ENCODE assay signal across 21 cellular contexts in genomic region chr3:10973196-10973595, GRCh38. TPM values are rescaled to one million over a fixed set of nuclear protein-coding genes. Genes with fewer than 3 reads are reported as not detected.
DNase-seq lines count a peak whose midpoint lies in the region; TF ChIP-seq lines count a peak whose summit lies in the region.
"Had no signal": no experiment of that assay in that cellular context is flagged by ENCODE, and none has a peak within 500 bp of the region (broad histone marks: within the 10 kb centered on the region; RNA-seq: fewer than 3 reads in every experiment).

No MANE protein-coding gene starts in this region.

- TF ChIP-seq RAD21 in neural cell (conservative IDR thresholded peaks at IDR 0.05), result peak; percentile 25

- H3F3A ChIP-seq in neural cell (ENCODE audit: insufficient read depth, low read length, poor library complexity, severe bottlenecking), result no peaks in the 10 kb centered on the region

- DNase-seq in G401 (ENCODE audit: low spot score), result peak; percentile 89
- DNase-seq in NCI-H2171 (lab: John Stamatoyannopoulos, UW), result peak; percentile 60
- DNase-seq in cerebellum (ENCODE audit: low spot score), result peak; percentile 80
- DNase-seq in ureter (ENCODE audit: low spot score), result no peak
- no peak for DNase-seq in germinal center (ENCODE audit: low spot score)
- no peak for DNase-seq in SK-N-DZ (ENCODE audit: low spot score)
- DNase-seq: BE2C, DMS79 treated with DMSO at 0.1 percent for 48 hours, Karpas-422, MG63, NCI-H1092, NCI-H1436, NCI-H2029 treated with DMSO at 0.1 percent for 48 hours, NCI-H446, PC-9, SHP77 treated with DMSO at 0.1 percent for 48 hours, SK-N-SH had no signal

- H4K20me1 ChIP-seq in neural cell (ENCODE audit: insufficient read depth), result no peaks in the 10 kb centered on the region

- no peak overlapping the region for H3K4me3 ChIP-seq in neural cell (ENCODE audit: low read length)
- H3K4me3 ChIP-seq: GM12878, MG63, PC-9 had no signal

- no peaks in the 10 kb centered on the region for H3K79me2 ChIP-seq in neural cell (replicated peaks; ENCODE audit: insufficient read depth, low read length)

- in situ Hi-C loops in G401 (cut with HindIII; ENCODE audit: low sequenced_read_pairs), result no loop called here

- no peak for TF ChIP-seq CTCF in neural cell (IDR thresholded peaks at IDR 0.05; ENCODE audit: poor library complexity, severe bottlenecking)

- no peak overlapping the region for H3K27ac ChIP-seq in neural cell (ENCODE audit: low read length)
- H3K27ac ChIP-seq: PC-9, RWPE1 had no signal

- H3K36me3 ChIP-seq in neural cell (ENCODE audit: insufficient read depth, low read length), result no peaks in the 10 kb centered on the region
- H3K36me3 ChIP-seq: BE2C, MG63 had no signal

- H2AFZ ChIP-seq in neural cell (ENCODE audit: low read depth, low read length), result no peak overlapping the region
- H2AFZ ChIP-seq: PC-9 had no signal

- TF ChIP-seq EP300 in neural cell (conservative IDR thresholded peaks at IDR 0.05; ENCODE audit: poor library complexity, severe bottlenecking), result no peak

- no peaks in the 10 kb centered on the region for H3K27me3 ChIP-seq in neural cell (ENCODE audit: insufficient read depth, low read depth, low read length)
- H3K27me3 ChIP-seq: BE2C, MG63 had no signal

- no peak overlapping the region for H3K4me2 ChIP-seq in neural cell (ENCODE audit: low read length)
- H3K4me2 ChIP-seq: PC-9, SK-N-SH had no signal

- no peaks in the 10 kb centered on the region for H3K9me2 ChIP-seq in neural cell (ENCODE audit: insufficient read depth, low read length)
- H3K9me2 ChIP-seq: SK-N-SH had no signal

- H3K9me3 ChIP-seq in neural cell (ENCODE audit: low read length), result no peaks in the 10 kb centered on the region
- H3K9me3 ChIP-seq: BE2C, MG63, SK-N-SH had no signal

- H3K9ac ChIP-seq in neural cell (ENCODE audit: low read length), result peak overlapping the region; percentile 31
- H3K9ac ChIP-seq: SK-N-SH had no signal

TF ChIP-seq in neural cell, 6 proteins besides CTCF, POLR2A, EP300 and RAD21:
- TF ChIP-seq SMC3 (conservative IDR thresholded peaks at IDR 0.05; ENCODE audit: poor library complexity), result no peak
- no peak for TF ChIP-seq EZH2 (IDR thresholded peaks at IDR 0.05; ENCODE audit: borderline replicate concordance, insufficient read depth, low read length, poor library complexity, severe bottlenecking)
- TF ChIP-seq, protein P1, sequence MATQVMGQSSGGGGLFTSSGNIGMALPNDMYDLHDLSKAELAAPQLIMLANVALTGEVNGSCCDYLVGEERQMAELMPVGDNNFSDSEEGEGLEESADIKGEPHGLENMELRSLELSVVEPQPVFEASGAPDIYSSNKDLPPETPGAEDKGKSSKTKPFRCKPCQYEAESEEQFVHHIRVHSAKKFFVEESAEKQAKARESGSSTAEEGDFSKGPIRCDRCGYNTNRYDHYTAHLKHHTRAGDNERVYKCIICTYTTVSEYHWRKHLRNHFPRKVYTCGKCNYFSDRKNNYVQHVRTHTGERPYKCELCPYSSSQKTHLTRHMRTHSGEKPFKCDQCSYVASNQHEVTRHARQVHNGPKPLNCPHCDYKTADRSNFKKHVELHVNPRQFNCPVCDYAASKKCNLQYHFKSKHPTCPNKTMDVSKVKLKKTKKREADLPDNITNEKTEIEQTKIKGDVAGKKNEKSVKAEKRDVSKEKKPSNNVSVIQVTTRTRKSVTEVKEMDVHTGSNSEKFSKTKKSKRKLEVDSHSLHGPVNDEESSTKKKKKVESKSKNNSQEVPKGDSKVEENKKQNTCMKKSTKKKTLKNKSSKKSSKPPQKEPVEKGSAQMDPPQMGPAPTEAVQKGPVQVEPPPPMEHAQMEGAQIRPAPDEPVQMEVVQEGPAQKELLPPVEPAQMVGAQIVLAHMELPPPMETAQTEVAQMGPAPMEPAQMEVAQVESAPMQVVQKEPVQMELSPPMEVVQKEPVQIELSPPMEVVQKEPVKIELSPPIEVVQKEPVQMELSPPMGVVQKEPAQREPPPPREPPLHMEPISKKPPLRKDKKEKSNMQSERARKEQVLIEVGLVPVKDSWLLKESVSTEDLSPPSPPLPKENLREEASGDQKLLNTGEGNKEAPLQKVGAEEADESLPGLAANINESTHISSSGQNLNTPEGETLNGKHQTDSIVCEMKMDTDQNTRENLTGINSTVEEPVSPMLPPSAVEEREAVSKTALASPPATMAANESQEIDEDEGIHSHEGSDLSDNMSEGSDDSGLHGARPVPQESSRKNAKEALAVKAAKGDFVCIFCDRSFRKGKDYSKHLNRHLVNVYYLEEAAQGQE (IDR thresholded peaks at IDR 0.05; ENCODE audit: borderline replicate concordance), result no peak
- TF ChIP-seq MXI1 (conservative IDR thresholded peaks at IDR 0.05; ENCODE audit: poor library complexity, severe bottlenecking), result no peak
- no peak for TF ChIP-seq TAF1 (IDR thresholded peaks at IDR 0.05; ENCODE audit: low read depth)
- TF ChIP-seq POLR2AphosphoS5 (IDR thresholded peaks at IDR 0.05), result no peak

RNA-seq across cellular contexts. Expression of gene SLC6A1, which starts 19.4 kb away (rescaled TPM):
- not detected in 2 replicates for total RNA-seq in G401 (2014; rRNA removed; shearing (Covaris generic))
- total RNA-seq in cerebellum (167 TPM), ureter (4.0 TPM)
- polyA plus RNA-seq in neural cell, result 43.2 and 52.0 TPM in 2 replicates
- 61.6 and 66.3 TPM in 2 replicates for polyA minus RNA-seq in neural cell
- polyA plus RNA-seq in SK-N-DZ (2014; cell fraction: cytosol; rRNA removed), result not detected in 2 replicates
- polyA plus RNA-seq in SK-N-DZ (2014; cell fraction: nucleus; rRNA removed), result not detected in 2 replicates
- total RNA-seq: A673, GM12878, PC-9 had no signal
- polyA plus RNA-seq: GM12878, SK-N-SH had no signal

Comparison
In these comparisons a context has a peak if more than half of its experiments do, and no peak if none do; other contexts are left out.
1. DNase-seq: peak in G401 (single experiment), NCI-H2171 (single experiment) and cerebellum (single experiment); none in ureter (single experiment), germinal center (single experiment) and SK-N-DZ (single experiment).
2. RNA of gene SLC6A1, which starts 19.4 kb away (total RNA-seq): 167 TPM in cerebellum (single experiment); 4.0 TPM in ureter (single experiment) and not detected in G401; every median in the first group is over 10 times any median in the second.